ENCODE assay signal across 15 cellular contexts in genomic region chr20:46063151-46063550, GRCh38. TPM values are rescaled to one million over a fixed set of nuclear protein-coding genes. Genes with fewer than 3 reads are reported as not detected.
"Had no signal": no experiment of that assay in that cellular context is flagged by ENCODE, and none has a peak within 500 bp of the region (broad histone marks: within the 10 kb centered on the region; RNA-seq: fewer than 3 reads in every experiment).

No MANE protein-coding gene starts in this region.

- H3K9me3 ChIP-seq: neutrophil, SJSA1, transverse colon had no signal

- ATAC-seq: naive thymus-derived CD4-positive, alpha-beta T cell had no signal

- H3K4me3 Mint-ChIP-seq: activated naive CD4-positive, alpha-beta T cell treated with anti-CD3 and anti-CD28 coated beads, Interleukin-2, amount 50 U/mL, for 24 hours had no signal

- H3K27ac Mint-ChIP-seq: activated naive CD4-positive, alpha-beta T cell treated with anti-CD3 and anti-CD28 coated beads, Interleukin-2, amount 50 U/mL, for 24 hours had no signal

- H3K4me1 ChIP-seq: SJSA1 had no signal

- DNase-seq: brain microvascular endothelial cell; foreskin melanocyte; mammary epithelial cell; naive thymus-derived CD4-positive, alpha-beta T cell; posterior cingulate gyrus; stimulated activated CD4-positive, alpha-beta T cell treated with anti-CD3 and anti-CD28 coated beads, Interleukin-4, amount 100 ng/mL, for 4 hours; SW 1271; T1000; transverse colon had no signal

- H3K9me3 Mint-ChIP-seq: activated naive CD4-positive, alpha-beta T cell treated with anti-CD3 and anti-CD28 coated beads, Interleukin-2, amount 50 U/mL, for 24 hours had no signal

- H3K4me3 ChIP-seq: dorsolateral prefrontal cortex, SJSA1, skin epidermis, transverse colon had no signal

- H3K27me3 ChIP-seq: brain microvascular endothelial cell, SJSA1 had no signal

- H3K27ac ChIP-seq: brain microvascular endothelial cell, neutrophil, SJSA1, skin epidermis, transverse colon had no signal

RNA-seq across cellular contexts. Expression of gene SLC12A5, which starts 34.1 kb away (rescaled TPM):
- total RNA-seq: naive thymus-derived CD4-positive, alpha-beta T cell; SJSA1; subcutaneous adipose tissue; transverse colon had no signal

RNA-seq across cellular contexts. Expression of gene MMP9, which starts 54.4 kb away (rescaled TPM):
- total RNA-seq: SJSA1 had no signal
